Comparison of ENCODE assay signal across 14 cellular contexts in genomic region chr12:92210062-92210461, GRCh38.
DNase-seq lines count a peak whose midpoint lies in the region; ATAC-seq lines count a peak whose summit lies in the region.
"Had no signal": no experiment of that assay in that cellular context is flagged by ENCODE, and none has a peak within 500 bp of the region (broad histone marks: within the 10 kb centered on the region; RNA-seq: fewer than 3 reads in every experiment).

No MANE protein-coding gene starts in this region.

- DNase-seq in activated naive CD4-positive, alpha-beta T cell treated with Interleukin-2 at 50 U/mL for 16 hours = no peak
- DNase-seq in germinal center (ENCODE audit: low spot score) (no peak), OCI-M1 (lab: John Stamatoyannopoulos, UW) (no peak), HCEC 1CT (no peak), pons (ENCODE audit: low spot score) (no peak)
- DNase-seq: aorta, endodermal cell, GF-D8, mesenchymal stem cell, NCI-H2081 treated with DMSO at 0.1 percent for 48 hours, WERI-Rb-1 had no signal

- no peaks in the 10 kb centered on the region for H3K27me3 Mint-ChIP-seq in activated naive CD4-positive, alpha-beta T cell treated with anti-CD3 and anti-CD28 coated beads, Interleukin-2, amount 50 U/mL, for 24 hours
- H3K27me3 Mint-ChIP-seq in activated T-helper 17 cell treated with anti-CD3 and anti-CD28 coated beads, Interleukin-2, amount 50 U/mL, for 72 hours = no peaks in the 10 kb centered on the region

- peaks cover 16% of the 10 kb centered on the region for H3K9me3 Mint-ChIP-seq in activated naive CD4-positive, alpha-beta T cell treated with anti-CD3 and anti-CD28 coated beads, Interleukin-2, amount 50 U/mL, for 24 hours
- H3K9me3 Mint-ChIP-seq in activated T-helper 17 cell treated with anti-CD3 and anti-CD28 coated beads, Interleukin-2, amount 50 U/mL, for 72 hours = peaks cover 9% of the 10 kb centered on the region

- H3K27ac Mint-ChIP-seq in activated naive CD4-positive, alpha-beta T cell treated with anti-CD3 and anti-CD28 coated beads, Interleukin-2, amount 50 U/mL, for 24 hours = peak overlapping the region; percentile 99
- H3K27ac Mint-ChIP-seq in activated T-helper 17 cell treated with anti-CD3 and anti-CD28 coated beads, Interleukin-2, amount 50 U/mL, for 72 hours = peak overlapping the region; percentile 92
- H3K27ac Mint-ChIP-seq: endodermal cell had no signal

- H3K36me3 Mint-ChIP-seq in activated naive CD4-positive, alpha-beta T cell treated with anti-CD3 and anti-CD28 coated beads, Interleukin-2, amount 50 U/mL, for 24 hours = peaks cover 12% of the 10 kb centered on the region
- peaks cover 6% of the 10 kb centered on the region for H3K36me3 Mint-ChIP-seq in activated T-helper 17 cell treated with anti-CD3 and anti-CD28 coated beads, Interleukin-2, amount 50 U/mL, for 72 hours (ENCODE audit: low read depth)

- peaks cover 68% of the 10 kb centered on the region for H3K4me1 Mint-ChIP-seq in activated naive CD4-positive, alpha-beta T cell treated with anti-CD3 and anti-CD28 coated beads, Interleukin-2, amount 50 U/mL, for 24 hours
- H3K4me1 Mint-ChIP-seq in activated T-helper 17 cell treated with anti-CD3 and anti-CD28 coated beads, Interleukin-2, amount 50 U/mL, for 72 hours = peaks cover 27% of the 10 kb centered on the region

- peak overlapping the region; percentile 87 for H3K4me3 Mint-ChIP-seq in activated naive CD4-positive, alpha-beta T cell treated with anti-CD3 and anti-CD28 coated beads, Interleukin-2, amount 50 U/mL, for 24 hours
- H3K4me3 Mint-ChIP-seq in activated T-helper 17 cell treated with anti-CD3 and anti-CD28 coated beads, Interleukin-2, amount 50 U/mL, for 72 hours = peak overlapping the region; percentile 84
- H3K4me3 Mint-ChIP-seq: endodermal cell had no signal

- peak; percentile 54 for ATAC-seq in HG03280 (IDR thresholded peaks at IDR 0.05; ENCODE audit: unreplicated experiment)
- ATAC-seq in activated T-helper 17 cell treated with anti-CD3 and anti-CD28 coated beads, Interleukin-2, amount 50 U/mL, for 72 hours (replicated peaks) = peak; percentile 69
